Comparison of ENCODE assay signal across 8 cellular contexts in the genomic region with DNA sequence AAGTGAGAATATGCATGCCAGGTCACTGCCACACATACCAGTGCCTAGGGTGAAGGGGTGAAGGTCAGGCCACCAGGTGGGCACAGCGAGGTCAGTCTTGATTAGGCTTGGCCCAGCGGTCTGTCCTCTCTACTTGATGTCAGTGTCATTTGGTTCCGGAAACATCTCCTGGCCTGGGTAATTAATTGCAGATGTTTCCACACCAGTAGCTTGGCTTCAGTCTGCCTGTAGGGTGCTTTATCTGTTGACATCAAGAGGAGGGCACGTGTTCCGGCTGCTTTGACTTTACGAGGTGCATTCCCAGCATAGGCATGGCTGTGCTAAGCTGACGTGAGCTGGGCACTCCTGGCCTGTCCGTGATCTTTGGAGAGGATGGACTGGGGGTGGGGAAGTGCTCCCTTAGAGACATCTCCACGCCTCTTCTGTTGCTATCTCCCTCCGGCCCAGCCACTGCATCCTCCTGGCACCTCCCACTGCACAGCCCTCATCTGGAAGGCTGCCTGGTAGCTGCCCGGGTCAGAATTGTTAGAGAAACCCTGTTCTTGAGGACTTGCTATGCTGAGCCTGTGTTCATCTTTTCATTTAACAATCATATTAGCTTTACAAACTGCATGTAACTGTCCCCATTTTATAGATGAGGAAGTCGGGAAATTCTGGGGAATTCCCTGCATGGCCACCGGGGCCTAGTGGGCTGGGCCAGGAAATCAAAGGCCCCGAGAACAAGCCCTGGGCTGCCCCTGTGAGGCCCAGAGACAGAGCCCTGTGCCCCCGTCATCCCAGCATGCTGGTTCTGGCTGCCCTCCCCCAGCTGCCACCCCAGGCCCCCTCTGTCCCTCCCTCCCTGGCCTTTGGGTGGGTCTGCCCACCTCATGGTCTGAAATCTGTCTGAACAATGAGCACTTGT. TPM values are rescaled to one million over a fixed set of nuclear protein-coding genes. Genes with fewer than 3 reads are reported as not detected.
DNase-seq lines count a peak whose midpoint lies in the region; TF ChIP-seq lines count a peak whose summit lies in the region.

No MANE protein-coding gene starts in this region.

- H3K27ac ChIP-seq in OCI-LY3 (ENCODE audit: low read length), result peak overlapping the region; percentile 100
- H3K27ac ChIP-seq in hepatocyte, result peak overlapping the region; percentile 42
- H3K27ac ChIP-seq in SJCRH30, result no peak overlapping the region

- no peaks in the 10 kb centered on the region for H3K9me2 ChIP-seq in hepatocyte (replicated peaks; ENCODE audit: insufficient read depth)

- H3K36me3 ChIP-seq in OCI-LY3 (replicated peaks; ENCODE audit: low read depth, low read length), result peaks cover 39% of the 10 kb centered on the region
- H3K36me3 ChIP-seq in hepatocyte (replicated peaks; ENCODE audit: insufficient read depth, low read depth), result no peaks in the 10 kb centered on the region
- no peaks in the 10 kb centered on the region for H3K36me3 ChIP-seq in SJCRH30

- H3K4me1 Mint-ChIP-seq in activated naive CD4-positive, alpha-beta T cell treated with anti-CD3 and anti-CD28 coated beads, Interleukin-2, amount 50 U/mL, for 24 hours, result peaks cover 54% of the 10 kb centered on the region

- H4K20me1 ChIP-seq in OCI-LY3 (ENCODE audit: insufficient read depth, low read length) (no peaks in the 10 kb centered on the region), hepatocyte (ENCODE audit: insufficient read depth, poor library complexity, severe bottlenecking) (peaks cover 11% of the 10 kb centered on the region)

- H3K27me3 Mint-ChIP-seq in activated naive CD4-positive, alpha-beta T cell treated with anti-CD3 and anti-CD28 coated beads, Interleukin-2, amount 50 U/mL, for 24 hours, result no peaks in the 10 kb centered on the region

- H3K36me3 Mint-ChIP-seq in activated naive CD4-positive, alpha-beta T cell treated with anti-CD3 and anti-CD28 coated beads, Interleukin-2, amount 50 U/mL, for 24 hours, result peaks cover 11% of the 10 kb centered on the region

- H3K27ac Mint-ChIP-seq in activated naive CD4-positive, alpha-beta T cell treated with anti-CD3 and anti-CD28 coated beads, Interleukin-2, amount 50 U/mL, for 24 hours, result peak overlapping the region; percentile 99

- H3K9me3 Mint-ChIP-seq in activated naive CD4-positive, alpha-beta T cell treated with anti-CD3 and anti-CD28 coated beads, Interleukin-2, amount 50 U/mL, for 24 hours, result no peaks in the 10 kb centered on the region

- H3K4me3 ChIP-seq in OCI-LY3 (ENCODE audit: low read length) (peak overlapping the region; percentile 62), hepatocyte (no peak overlapping the region), SJCRH30 (no peak overlapping the region)

- 58% methylated on average over 15 of the region's 15 CpGs for WGBS in hepatocyte (ENCODE audit: low lambda C conversion rate, missing lambda C conversion rate)

- DNase-seq in GM03348 (ENCODE audit: low spot score), result peak; percentile 81
- DNase-seq in H4 (ENCODE audit: low spot score), result peak; percentile 98
- DNase-seq in hepatocyte (ENCODE audit: low spot score), result peak; percentile 74
- peak; percentile 70 for DNase-seq in stimulated activated CD4-positive, alpha-beta T cell treated with anti-CD3 and anti-CD28 coated beads, Interleukin-15, amount 100 ng/mL, for 24 hours
- no peak for DNase-seq in NCI-H524 treated with DMSO at 0.1 percent for 48 hours (lab: John Stamatoyannopoulos, UW)
- DNase-seq in SJCRH30, result no peak

- no peak overlapping the region for H2AFZ ChIP-seq in OCI-LY3 (ENCODE audit: low read depth, low read length)
- H2AFZ ChIP-seq in hepatocyte, result no peak overlapping the region

- H3K9me3 ChIP-seq in OCI-LY3 (ENCODE audit: insufficient read depth, low read length) (no peaks in the 10 kb centered on the region), hepatocyte (ENCODE audit: low read depth) (no peaks in the 10 kb centered on the region), SJCRH30 (replicated peaks) (no peaks in the 10 kb centered on the region)

- peak overlapping the region; percentile 84 for H3K4me3 Mint-ChIP-seq in activated naive CD4-positive, alpha-beta T cell treated with anti-CD3 and anti-CD28 coated beads, Interleukin-2, amount 50 U/mL, for 24 hours

- H3K4me2 ChIP-seq in OCI-LY3 (ENCODE audit: low read length) (peak overlapping the region; percentile 78), hepatocyte (no peak overlapping the region)

- peaks cover 51% of the 10 kb centered on the region for H3K79me2 ChIP-seq in OCI-LY3 (ENCODE audit: low read length)
- peaks cover 9% of the 10 kb centered on the region for H3K79me2 ChIP-seq in hepatocyte

- H3K4me1 ChIP-seq in OCI-LY3 (ENCODE audit: low read length), result peaks cover 73% of the 10 kb centered on the region
- H3K4me1 ChIP-seq in hepatocyte (ENCODE audit: insufficient read depth), result peaks cover 12% of the 10 kb centered on the region
- H3K4me1 ChIP-seq in SJCRH30, result no peaks in the 10 kb centered on the region

- TF ChIP-seq CTCF in OCI-LY3 (IDR thresholded peaks at IDR 0.05; ENCODE audit: low read depth, low read length) (no peak), hepatocyte (IDR thresholded peaks at IDR 0.05; ENCODE audit: poor library complexity) (no peak)

- peak overlapping the region; percentile 97 for H3K9ac ChIP-seq in OCI-LY3 (ENCODE audit: low read length)

- no peaks in the 10 kb centered on the region for H3K27me3 ChIP-seq in OCI-LY3 (ENCODE audit: low read depth, low read length)
- H3K27me3 ChIP-seq in hepatocyte, result no peaks in the 10 kb centered on the region
- H3K27me3 ChIP-seq in SJCRH30, result no peaks in the 10 kb centered on the region

RNA-seq across cellular contexts. Expression of a gene that starts 29.1 kb away (rescaled TPM):
- 17.9 and 18.1 TPM in 2 replicates for total RNA-seq in H4 (2014; rRNA removed; shearing (Covaris generic))
- total RNA-seq in hepatocyte, result 35.4 and 36.1 TPM in 2 replicates
- polyA plus RNA-seq in hepatocyte, result 14.9 and 15.2 TPM in 2 replicates
- total RNA-seq in SJCRH30 (2014; rRNA removed; shearing (Covaris generic)), result 0.71 and 1.6 TPM in 2 replicates

Comparison
In these comparisons a context has a peak if more than half of its experiments do, and no peak if none do; other contexts are left out.
1. DNase-seq: peak in GM03348 (single experiment), H4 (single experiment), hepatocyte (single experiment) and stimulated activated CD4-positive, alpha-beta T cell treated with anti-CD3 and anti-CD28 coated beads, Interleukin-15, amount 100 ng/mL, for 24 hours (single experiment); none in NCI-H524 treated with DMSO at 0.1 percent for 48 hours (single experiment) and SJCRH30 (0 of 2).